ENCODE assay signal across 7 cellular contexts in genomic region chr15:63833246-63833696, GRCh38. TPM values are rescaled to one million over a fixed set of nuclear protein-coding genes. Genes with fewer than 3 reads are reported as not detected.
A peak's percentile ranks its signal among the peaks of the same experiment; 100 is the strongest.
DNase-seq lines count a peak whose midpoint lies in the region; ATAC-seq and TF ChIP-seq lines count a peak whose summit lies in the region.

No MANE protein-coding gene starts in this region.

- H3K27me3 ChIP-seq in cardiac muscle cell = no peaks in the 10 kb centered on the region
- no peaks in the 10 kb centered on the region for H3K27me3 ChIP-seq in prostate gland (replicated peaks; ENCODE audit: insufficient read depth)

- peak overlapping the region; percentile 91 for H3K27ac ChIP-seq in cardiac muscle cell
- H3K27ac ChIP-seq in prostate gland = peak overlapping the region; percentile 83 to 88

- peak; percentile 65 for DNase-seq in OCI-M1 (lab: John Stamatoyannopoulos, UW)
- DNase-seq in activated naive CD4-positive, alpha-beta T cell treated with anti-CD3 and anti-CD28 coated beads, Interleukin-2, amount 50 U/mL, for 16 hours = peak; percentile 45
- peak; percentile 52 to 80 for DNase-seq in cardiac muscle cell (ENCODE audit: low read depth in 1 of 2, low spot score in 1 of 2)
- DNase-seq in prostate gland (ENCODE audit: low spot score) = peak; percentile 5

- peak; percentile 19 for ATAC-seq in GM18520 (IDR thresholded peaks at IDR 0.05; ENCODE audit: unreplicated experiment)
- ATAC-seq in HG02852 (IDR thresholded peaks at IDR 0.05; ENCODE audit: unreplicated experiment) = peak; percentile 35
- ATAC-seq in GM18870 (IDR thresholded peaks at IDR 0.05; ENCODE audit: unreplicated experiment) = no peak

- WGBS in prostate gland = under 1% methylated on average over 36 of the region's 45 CpGs

- TF ChIP-seq CTCF in cardiac muscle cell (IDR thresholded peaks at IDR 0.05; ENCODE audit: low read depth, low read length) (no peak), prostate gland (IDR thresholded peaks at IDR 0.05) (no peak)

- TF ChIP-seq POLR2A in prostate gland (IDR thresholded peaks at IDR 0.05) = no peak

- H3K4me3 ChIP-seq in cardiac muscle cell (peak overlapping the region; percentile 81), prostate gland (peak overlapping the region; percentile 77 to 85)

- H3K4me1 ChIP-seq in cardiac muscle cell (ENCODE audit: low read depth) = peaks cover 15% of the 10 kb centered on the region
- peaks cover 5% of the 10 kb centered on the region for H3K4me1 ChIP-seq in prostate gland (replicated peaks)

- no peaks in the 10 kb centered on the region for H3K9me3 ChIP-seq in cardiac muscle cell (ENCODE audit: low read depth)
- H3K9me3 ChIP-seq in prostate gland = no peaks in the 10 kb centered on the region

- no peaks in the 10 kb centered on the region for H3K36me3 ChIP-seq in cardiac muscle cell
- H3K36me3 ChIP-seq in prostate gland = no peaks in the 10 kb centered on the region

- intact Hi-C loops in prostate gland (cut with DNase I) = no loop called here

RNA-seq across cellular contexts. Expression of gene HERC1, which starts 0.5 kb away (rescaled TPM):
- 74.4 and 84.3 TPM in 2 replicates for total RNA-seq in cardiac muscle cell
- 27.8 and 38.7 TPM in 2 replicates for polyA plus RNA-seq in cardiac muscle cell
- total RNA-seq in prostate gland = 100 to 1,000 TPM in 1 of 2 donors, 10 to 100 TPM in 1; 59.4 to 157 TPM

Comparison
In these comparisons a context has a peak if more than half of its experiments do, and no peak if none do; other contexts are left out.
1. DNase-seq: peak in every context shown above with its lines; median percentile 66 in cardiac muscle cell; 65 in OCI-M1; 45 in activated naive CD4-positive, alpha-beta T cell treated with anti-CD3 and anti-CD28 coated beads, Interleukin-2, amount 50 U/mL, for 16 hours; 5 in prostate gland.